18 cellular contexts compared by ENCODE assay signal in the genomic region with DNA sequence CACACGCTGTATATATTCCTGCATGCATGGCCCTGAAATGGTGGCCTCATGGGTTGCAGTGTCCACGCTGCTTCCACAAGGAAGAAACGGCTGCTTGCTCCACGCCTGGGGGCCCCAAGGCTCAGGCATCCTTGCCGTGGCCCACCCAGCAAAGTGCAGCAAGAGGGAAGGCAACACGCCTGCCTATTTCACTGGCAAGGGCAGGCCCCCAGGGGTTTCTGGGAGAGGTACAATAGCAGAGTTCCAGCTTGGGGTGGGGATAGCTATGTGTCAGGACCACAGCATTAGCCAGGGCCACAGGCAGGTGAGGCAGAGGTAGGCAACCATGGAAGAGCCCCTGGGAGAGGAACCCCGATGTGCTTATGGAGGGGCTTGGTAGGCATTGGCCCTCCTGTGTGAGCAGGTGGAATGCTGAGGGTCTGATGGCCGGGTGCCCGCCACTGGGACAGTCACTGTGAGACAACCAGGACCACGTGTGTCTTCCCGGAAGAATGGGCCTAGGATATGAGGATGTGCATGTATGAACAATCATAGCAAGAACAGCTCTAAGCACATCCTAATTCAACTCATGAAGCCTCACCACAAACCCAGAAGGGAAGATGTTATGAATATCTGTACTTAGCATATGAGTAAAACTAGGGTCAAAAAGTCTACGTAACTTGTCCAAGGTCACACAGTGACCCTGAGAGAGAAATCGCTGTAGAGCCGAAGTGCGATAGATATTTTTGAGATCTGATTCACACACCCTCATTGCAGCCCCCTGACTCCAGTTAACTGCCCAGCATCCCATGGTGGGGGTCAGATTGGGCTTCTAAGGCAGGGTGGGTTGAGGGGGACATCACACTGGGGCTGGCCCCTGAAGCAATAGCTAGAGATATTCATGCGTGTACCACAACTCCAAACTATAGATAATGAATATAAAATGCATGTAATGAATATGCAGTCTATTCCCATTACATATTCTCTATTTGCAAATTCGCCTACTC. TPM values are rescaled to one million over a fixed set of nuclear protein-coding genes. Genes with fewer than 3 reads are reported as not detected.
DNase-seq lines count a peak whose midpoint lies in the region; ATAC-seq, FAIRE-seq and TF ChIP-seq lines count a peak whose summit lies in the region.
"Had no signal": no experiment of that assay in that cellular context is flagged by ENCODE, and none has a peak within 500 bp of the region (broad histone marks: within the 10 kb centered on the region; RNA-seq: fewer than 3 reads in every experiment).

No MANE protein-coding gene starts in this region.

- in situ Hi-C loops in KBM-7 (cut with MboI; ENCODE audit: low pct_unique_long_range_greater_than_20kb, low sequenced_read_pairs): no loop called here

- H3K4me1 Mint-ChIP-seq in T-helper 17 cell (peaks cover 9% of the 10 kb centered on the region), glutamatergic neuron (ENCODE audit: low read depth, unreplicated experiment) (peaks cover 18% of the 10 kb centered on the region)

- FAIRE-seq in GM12891 (lab: Jason Lieb, UNC): no peak

- H3K36me3 Mint-ChIP-seq in T-helper 17 cell (ENCODE audit: low read depth) (no peaks in the 10 kb centered on the region), glutamatergic neuron (ENCODE audit: unreplicated experiment) (no peaks in the 10 kb centered on the region)
- H3K36me3 Mint-ChIP-seq: activated naive CD4-positive, alpha-beta T cell treated with anti-CD3 and anti-CD28 coated beads, Interleukin-2, amount 10 ng/mL, durations not matched to agents 7 days and 5 days; CD8-positive, alpha-beta memory T cell had no signal

- TF ChIP-seq CTCF in glutamatergic neuron (IDR thresholded peaks at IDR 0.05; ENCODE audit: partially characterized antibody, unreplicated experiment) (no peak), sigmoid colon (IDR thresholded peaks at IDR 0.05) (no peak)

- peaks cover 0 to 25% (median 5%) of the 10 kb centered on the region in 3 donors for H3K27me3 ChIP-seq in sigmoid colon
- H3K27me3 ChIP-seq: ascending aorta had no signal

- H3K9me3 ChIP-seq in T-helper 17 cell (ENCODE audit: control insufficient read depth, low read length, poor library complexity, severe bottlenecking) (no peaks in the 10 kb centered on the region), sigmoid colon (no peaks in the 10 kb centered on the region)
- H3K9me3 ChIP-seq: ascending aorta had no signal

- H3K4me1 ChIP-seq in sigmoid colon: peaks cover 0 to 7% (median 0%) of the 10 kb centered on the region in 4 donors
- H3K4me1 ChIP-seq: ascending aorta had no signal

- no peak for TF ChIP-seq EP300 in sigmoid colon (IDR thresholded peaks at IDR 0.05)

- no peak overlapping the region for H3K27ac ChIP-seq in sigmoid colon
- H3K27ac ChIP-seq in caudate nucleus (ENCODE audit: low read depth, low read length): no peak overlapping the region
- H3K27ac ChIP-seq: ascending aorta had no signal

- WGBS in sigmoid colon, 2 donors: 92 to 93% methylated on average over 17 of the region's 17 CpGs

- intact Hi-C loops in sigmoid colon (cut with DNase I): no loop called here

- TF ChIP-seq POLR2A in GM12891 (IDR thresholded peaks at IDR 0.05; ENCODE audit: low read depth, low read length) (no peak), sigmoid colon (IDR thresholded peaks at IDR 0.05) (no peak)

- no peaks in the 10 kb centered on the region for H3K36me3 ChIP-seq in sigmoid colon
- H3K36me3 ChIP-seq: ascending aorta had no signal

- H3K27me3 Mint-ChIP-seq in T-helper 17 cell (peaks cover 5% of the 10 kb centered on the region), glutamatergic neuron (ENCODE audit: unreplicated experiment) (no peaks in the 10 kb centered on the region)

- H3K4me3 Mint-ChIP-seq in T-helper 17 cell: no peak overlapping the region
- H3K4me3 Mint-ChIP-seq in glutamatergic neuron (ENCODE audit: unreplicated experiment): no peak overlapping the region
- H3K4me3 Mint-ChIP-seq: activated naive CD4-positive, alpha-beta T cell treated with anti-CD3 and anti-CD28 coated beads, Interleukin-2, amount 10 ng/mL, durations not matched to agents 7 days and 5 days; effector memory CD8-positive, alpha-beta T cell; T-helper 1 cell treated with Interleukin-12 subunit alpha and Interleukin-12 subunit beta and Interleukin-4 antibody, amounts not matched to agents 30 μg/mL and 1 μg/mL, for 36 hours had no signal

- H3K4me3 ChIP-seq in sigmoid colon: no peak overlapping the region
- H3K4me3 ChIP-seq: ascending aorta had no signal

- H3K27ac Mint-ChIP-seq in T-helper 17 cell: peak overlapping the region; percentile 60
- H3K27ac Mint-ChIP-seq in glutamatergic neuron (ENCODE audit: unreplicated experiment): peak overlapping the region; percentile 75
- H3K27ac Mint-ChIP-seq: activated naive CD4-positive, alpha-beta T cell treated with anti-CD3 and anti-CD28 coated beads, Interleukin-2, amount 10 ng/mL, durations not matched to agents 7 days and 5 days; effector memory CD8-positive, alpha-beta T cell; T-helper 1 cell treated with Interleukin-12 subunit alpha and Interleukin-12 subunit beta and Interleukin-4 antibody, amounts not matched to agents 30 μg/mL and 1 μg/mL, for 36 hours had no signal

- DNase-seq in GM12891 (ENCODE audit: insufficient read length, low spot score) (no peak), T-helper 17 cell (no peak), glutamatergic neuron (no peak), sigmoid colon (peak; percentile 53), caudate nucleus (lab: John Stamatoyannopoulos, UW) (no peak), mesenteric fat pad (ENCODE audit: low spot score) (no peak), KBM-7 (no peak)
- DNase-seq: CD8-positive, alpha-beta memory T cell; cerebellar nuclear complex; effector memory CD8-positive, alpha-beta T cell; NCI-H1436 treated with DMSO at 0.1 percent for 48 hours had no signal

- H3K9me3 Mint-ChIP-seq in glutamatergic neuron (ENCODE audit: unreplicated experiment): peaks cover 2% of the 10 kb centered on the region
- H3K9me3 Mint-ChIP-seq: activated naive CD4-positive, alpha-beta T cell treated with anti-CD3 and anti-CD28 coated beads, Interleukin-2, amount 10 ng/mL, durations not matched to agents 7 days and 5 days; CD8-positive, alpha-beta memory T cell; effector memory CD8-positive, alpha-beta T cell; T-helper 1 cell treated with Interleukin-12 subunit alpha and Interleukin-12 subunit beta and Interleukin-4 antibody, amounts not matched to agents 30 μg/mL and 1 μg/mL, for 36 hours had no signal

- ATAC-seq in T-helper 17 cell: no peak

TF ChIP-seq in GM12891, 5 proteins besides CTCF, POLR2A, EP300 and RAD21:
- TF ChIP-seq POU2F2 (IDR thresholded peaks at IDR 0.05; ENCODE audit: low read depth, low read length) (0 out of 2 replicates have a peak, but pooled peaks have one; percentile 31), PAX5 (IDR thresholded peaks at IDR 0.05; ENCODE audit: insufficient read depth, low read length, severe bottlenecking) (no peak), TAF1 (IDR thresholded peaks at IDR 0.05; ENCODE audit: low read depth, low read length) (no peak), POLR2AphosphoS5 (IDR thresholded peaks at IDR 0.05; ENCODE audit: low read depth, low read length) (no peak), SPI1 (IDR thresholded peaks at IDR 0.05; ENCODE audit: low read depth, low read length) (peak; percentile 38; the same call in 1 of the 2 replicates)

RNA-seq across cellular contexts. Expression of gene TFF2, which starts 11.8 kb away (rescaled TPM):
- polyA plus RNA-seq in GM12891 (2012; ENCODE audit: low read depth, missing spikeins): not detected
- total RNA-seq in T-helper 17 cell (not detected), glutamatergic neuron (ENCODE audit: unreplicated experiment) (not detected), sigmoid colon (not detected), mesenteric fat pad (not detected)
- 10 to 100 TPM in 1 of 3 donors, 1 to 10 TPM in 2; 1.5 to 23.4 (median 3.0) TPM for polyA plus RNA-seq in sigmoid colon
- total RNA-seq: ascending aorta; CD8-positive, alpha-beta memory T cell; fibroblast of lung; liver; myocyte had no signal
- polyA plus RNA-seq: CD8-positive, alpha-beta memory T cell; fibroblast of lung had no signal

RNA-seq across cellular contexts. Expression of gene TFF3, which starts 23.8 kb away (rescaled TPM):
- not detected for polyA plus RNA-seq in GM12891 (2012; ENCODE audit: low read depth, missing spikeins)
- total RNA-seq in T-helper 17 cell (not detected), glutamatergic neuron (ENCODE audit: unreplicated experiment) (not detected), sigmoid colon (10 to 100 TPM; 14.3 to 45.1 (median 23.7) TPM), mesenteric fat pad (5.5 TPM)
- 1,000 to 10,000 TPM; 1,800 to 7,065 (median 3,772) TPM for polyA plus RNA-seq in sigmoid colon
- total RNA-seq: ascending aorta; CD8-positive, alpha-beta memory T cell; fibroblast of lung had no signal
- polyA plus RNA-seq: CD8-positive, alpha-beta memory T cell; fibroblast of lung had no signal

RNA-seq across cellular contexts. Expression of gene TFF1, which starts 27.3 kb away (rescaled TPM):
- 0.63 TPM for polyA plus RNA-seq in GM12891 (2012; ENCODE audit: low read depth, missing spikeins)
- total RNA-seq in T-helper 17 cell: not detected
- total RNA-seq in glutamatergic neuron (ENCODE audit: unreplicated experiment): not detected
- total RNA-seq in sigmoid colon: 1 to 10 TPM in 1 of 4 donors, not detected in 3; 1.1 TPM
- 100 to 1,000 TPM; 414 to 706 (median 493) TPM for polyA plus RNA-seq in sigmoid colon
- not detected for total RNA-seq in mesenteric fat pad
- total RNA-seq: ascending aorta; CD8-positive, alpha-beta memory T cell; fibroblast of lung; liver; M059J; myocyte had no signal
- polyA plus RNA-seq: CD8-positive, alpha-beta memory T cell; fibroblast of lung; liver had no signal

RNA-seq across cellular contexts. Expression of gene TMPRSS3, which starts 56.8 kb away (rescaled TPM):
- 129 TPM for polyA plus RNA-seq in GM12891 (2012; ENCODE audit: low read depth, missing spikeins)
- 1 to 10 TPM; 2.8 to 4.5 TPM for total RNA-seq in T-helper 17 cell
- 0.71 TPM for total RNA-seq in glutamatergic neuron (ENCODE audit: unreplicated experiment)
- under 1 TPM in 1 of 4 donors, not detected in 3; 0.16 TPM for total RNA-seq in sigmoid colon
- polyA plus RNA-seq in sigmoid colon: 1 to 10 TPM in 1 of 3 donors, under 1 TPM in 1, not detected in 1; 0.60 to 1.3 TPM
- total RNA-seq in mesenteric fat pad: not detected
- total RNA-seq: ascending aorta, fibroblast of lung, myocyte had no signal
- polyA plus RNA-seq: fibroblast of lung had no signal
